1 cellular context compared by ENCODE assay signal in genomic region chr17:43024407-43025289, GRCh38.
TF ChIP-seq lines count a peak whose summit lies in the region.

A gene with protein sequence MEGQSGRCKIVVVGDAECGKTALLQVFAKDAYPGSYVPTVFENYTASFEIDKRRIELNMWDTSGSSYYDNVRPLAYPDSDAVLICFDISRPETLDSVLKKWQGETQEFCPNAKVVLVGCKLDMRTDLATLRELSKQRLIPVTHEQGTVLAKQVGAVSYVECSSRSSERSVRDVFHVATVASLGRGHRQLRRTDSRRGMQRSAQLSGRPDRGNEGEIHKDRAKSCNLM (plus strand): TSS chr17:43025231. CDS start chr17:43025348, 117 bp downstream.

TF ChIP-seq in H1, 55 proteins besides CTCF, POLR2A, EP300 and RAD21:
- TF ChIP-seq FOSL1 (IDR thresholded peaks at IDR 0.05; ENCODE audit: insufficient read depth, low read depth, low read length), result no peak
- TF ChIP-seq JUND (IDR thresholded peaks at IDR 0.05; ENCODE audit: low read length), result peak; percentile 91
- no peak for TF ChIP-seq GTF2F1 (IDR thresholded peaks at IDR 0.05; ENCODE audit: borderline replicate concordance, low read depth, low read length)
- TF ChIP-seq, protein P1, sequence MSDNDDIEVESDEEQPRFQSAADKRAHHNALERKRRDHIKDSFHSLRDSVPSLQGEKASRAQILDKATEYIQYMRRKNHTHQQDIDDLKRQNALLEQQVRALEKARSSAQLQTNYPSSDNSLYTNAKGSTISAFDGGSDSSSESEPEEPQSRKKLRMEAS (IDR thresholded peaks at IDR 0.05), result peak; percentile 59; the same call in 1 of the 2 replicates
- TF ChIP-seq EGR1 (IDR thresholded peaks at IDR 0.05; ENCODE audit: borderline replicate concordance, low read depth, low read length), result peak; percentile 70; the same call in 1 of the 2 replicates
- TF ChIP-seq TAF1 (IDR thresholded peaks at IDR 0.05; ENCODE audit: low read depth, low read length), result no peak
- TF ChIP-seq CBX8 (IDR thresholded peaks at IDR 0.05; ENCODE audit: borderline replicate concordance, low read depth, low read length), result no peak
- no peak for TF ChIP-seq CBX5 (IDR thresholded peaks at IDR 0.05; ENCODE audit: low read depth, low read length)
- no peak for TF ChIP-seq SRF (IDR thresholded peaks at IDR 0.05; ENCODE audit: low read depth, low read length)
- TF ChIP-seq YY1 (IDR thresholded peaks at IDR 0.05; ENCODE audit: low read depth, low read length), result no peak
- 0 out of 2 replicates have a peak, but pooled peaks have one; percentile 17 for TF ChIP-seq CEBPB (IDR thresholded peaks at IDR 0.05; ENCODE audit: low read depth, low read length)
- TF ChIP-seq CREB1 (IDR thresholded peaks at IDR 0.05), result peak; percentile 74
- peak; percentile 98 for TF ChIP-seq SAP30 (IDR thresholded peaks at IDR 0.05; ENCODE audit: insufficient read depth, insufficient replicate concordance, low read length)
- TF ChIP-seq RXRA (IDR thresholded peaks at IDR 0.05; ENCODE audit: insufficient read depth, low read depth, low read length), result no peak
- TF ChIP-seq TCF12 (IDR thresholded peaks at IDR 0.05; ENCODE audit: low read depth, low read length), result no peak
- TF ChIP-seq CHD1 (IDR thresholded peaks at IDR 0.05; ENCODE audit: low read depth, low read length), result no peak
- TF ChIP-seq RFX5 (IDR thresholded peaks at IDR 0.05; ENCODE audit: borderline replicate concordance, low read depth, low read length), result no peak
- TF ChIP-seq BACH1 (IDR thresholded peaks at IDR 0.05; ENCODE audit: low read length), result no peak
- TF ChIP-seq BCL11A (IDR thresholded peaks at IDR 0.05; ENCODE audit: low read depth in 2 of 2, low read length in 2 of 2), result no peak
- TF ChIP-seq SP4 (IDR thresholded peaks at IDR 0.05; ENCODE audit: low read length), result no peak
- no peak for TF ChIP-seq EZH2 (IDR thresholded peaks at IDR 0.05; ENCODE audit: low read depth, low read length, severe bottlenecking)
- TF ChIP-seq TEAD4 (IDR thresholded peaks at IDR 0.05; ENCODE audit: low read depth, low read length), result no peak
- no peak for TF ChIP-seq GABPA (IDR thresholded peaks at IDR 0.05; ENCODE audit: borderline replicate concordance, insufficient read depth, low read length)
- TF ChIP-seq PHF8 (conservative IDR thresholded peaks at IDR 0.05; ENCODE audit: low read depth, low read length), result peak; percentile 43; the same call in 1 of the 2 replicates
- TF ChIP-seq, protein P2, sequence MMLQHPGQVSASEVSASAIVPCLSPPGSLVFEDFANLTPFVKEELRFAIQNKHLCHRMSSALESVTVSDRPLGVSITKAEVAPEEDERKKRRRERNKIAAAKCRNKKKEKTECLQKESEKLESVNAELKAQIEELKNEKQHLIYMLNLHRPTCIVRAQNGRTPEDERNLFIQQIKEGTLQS (IDR thresholded peaks at IDR 0.05; ENCODE audit: insufficient read depth, low read depth, low read length), result peak; percentile 43
- no peak for TF ChIP-seq CTBP2 (IDR thresholded peaks at IDR 0.05; ENCODE audit: borderline replicate concordance, insufficient read depth, insufficient read length, low read length)
- no peak for TF ChIP-seq ZNF274 (IDR thresholded peaks at IDR 0.05; ENCODE audit: borderline replicate concordance, extremely low read depth, low read length)
- TF ChIP-seq NRF1 (IDR thresholded peaks at IDR 0.05; ENCODE audit: low read depth, low read length), result no peak
- TF ChIP-seq KDM1A (IDR thresholded peaks at IDR 0.05; ENCODE audit: borderline replicate concordance, low read length), result no peak
- TF ChIP-seq MAFK (IDR thresholded peaks at IDR 0.05; ENCODE audit: low read depth, low read length), result no peak
- TF ChIP-seq POU5F1 (IDR thresholded peaks at IDR 0.05; ENCODE audit: low read depth, low read length), result no peak
- TF ChIP-seq BRCA1 (IDR thresholded peaks at IDR 0.05; ENCODE audit: low read depth, low read length), result no peak
- TF ChIP-seq ATF2 (IDR thresholded peaks at IDR 0.05; ENCODE audit: low read length), result peak; percentile 99
- no peak for TF ChIP-seq KDM5A (IDR thresholded peaks at IDR 0.05; ENCODE audit: low read length)
- TF ChIP-seq, protein P3, sequence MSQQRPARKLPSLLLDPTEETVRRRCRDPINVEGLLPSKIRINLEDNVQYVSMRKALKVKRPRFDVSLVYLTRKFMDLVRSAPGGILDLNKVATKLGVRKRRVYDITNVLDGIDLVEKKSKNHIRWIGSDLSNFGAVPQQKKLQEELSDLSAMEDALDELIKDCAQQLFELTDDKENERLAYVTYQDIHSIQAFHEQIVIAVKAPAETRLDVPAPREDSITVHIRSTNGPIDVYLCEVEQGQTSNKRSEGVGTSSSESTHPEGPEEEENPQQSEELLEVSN (IDR thresholded peaks at IDR 0.05), result no peak
- TF ChIP-seq SIX5 (IDR thresholded peaks at IDR 0.05; ENCODE audit: low read depth, low read length), result 0 out of 2 replicates have a peak, but pooled peaks have one; percentile 17
- TF ChIP-seq RNF2 (IDR thresholded peaks at IDR 0.05; ENCODE audit: borderline replicate concordance, low read depth, low read length, missing control alignments, poor library complexity, severe bottlenecking), result no peak
- TF ChIP-seq SUZ12 (IDR thresholded peaks at IDR 0.05; ENCODE audit: low read length), result no peak
- TF ChIP-seq KDM4A (IDR thresholded peaks at IDR 0.05; ENCODE audit: low read depth, low read length, severe bottlenecking), result no peak
- TF ChIP-seq CHD7 (IDR thresholded peaks at IDR 0.05; ENCODE audit: insufficient replicate concordance, low read length), result no peak
- no peak for TF ChIP-seq USF2 (IDR thresholded peaks at IDR 0.05; ENCODE audit: low read length)
- TF ChIP-seq JUN (IDR thresholded peaks at IDR 0.05; ENCODE audit: low read depth, low read length), result peak; percentile 68
- no peak for TF ChIP-seq RBBP5 (IDR thresholded peaks at IDR 0.05; ENCODE audit: borderline replicate concordance, low read depth, low read length)
- TF ChIP-seq HDAC6 (IDR thresholded peaks at IDR 0.05; ENCODE audit: low read depth, low read length), result no peak
- no peak for TF ChIP-seq POLR2AphosphoS5 (IDR thresholded peaks at IDR 0.05; ENCODE audit: low read depth, low read length)
- no peak for TF ChIP-seq SIRT6 (IDR thresholded peaks at IDR 0.05; ENCODE audit: low read length)
- TF ChIP-seq ASH2L (IDR thresholded peaks at IDR 0.05; ENCODE audit: low read length), result peak; percentile 70
- no peak for TF ChIP-seq CHD2 (IDR thresholded peaks at IDR 0.05; ENCODE audit: low read length)
- TF ChIP-seq NANOG (IDR thresholded peaks at IDR 0.05; ENCODE audit: insufficient read depth, low read depth, low read length, poor library complexity, severe bottlenecking), result no peak
- peak; percentile 72; the same call in 1 of the 2 replicates for TF ChIP-seq SP1 (IDR thresholded peaks at IDR 0.05; ENCODE audit: low read depth, low read length)
- no peak for TF ChIP-seq SP2 (IDR thresholded peaks at IDR 0.05; ENCODE audit: low read length)
- peak; percentile 80 for TF ChIP-seq TBP (IDR thresholded peaks at IDR 0.05; ENCODE audit: low read depth, low read length)
- TF ChIP-seq HDAC2 (IDR thresholded peaks at IDR 0.05; ENCODE audit: borderline replicate concordance in 1 of 2, low read depth in 2 of 2, low read length in 2 of 2), result peak in 1 of 2 experiments; percentile 86; a peak in 2 of 4 replicates
- TF ChIP-seq SIN3A (conservative IDR thresholded peaks at IDR 0.05 in 1 of 2, IDR thresholded peaks at IDR 0.05 in 1 of 2; ENCODE audit: low read depth in 1 of 2, low read length in 2 of 2), result peak in 1 of 2 experiments; percentile 96; a peak in 2 of 4 replicates
- no peak for TF ChIP-seq TAF7 (optimal IDR thresholded peaks at IDR 0.05; ENCODE audit: borderline replicate concordance, low read depth, low read length)
